In the genomic region with DNA sequence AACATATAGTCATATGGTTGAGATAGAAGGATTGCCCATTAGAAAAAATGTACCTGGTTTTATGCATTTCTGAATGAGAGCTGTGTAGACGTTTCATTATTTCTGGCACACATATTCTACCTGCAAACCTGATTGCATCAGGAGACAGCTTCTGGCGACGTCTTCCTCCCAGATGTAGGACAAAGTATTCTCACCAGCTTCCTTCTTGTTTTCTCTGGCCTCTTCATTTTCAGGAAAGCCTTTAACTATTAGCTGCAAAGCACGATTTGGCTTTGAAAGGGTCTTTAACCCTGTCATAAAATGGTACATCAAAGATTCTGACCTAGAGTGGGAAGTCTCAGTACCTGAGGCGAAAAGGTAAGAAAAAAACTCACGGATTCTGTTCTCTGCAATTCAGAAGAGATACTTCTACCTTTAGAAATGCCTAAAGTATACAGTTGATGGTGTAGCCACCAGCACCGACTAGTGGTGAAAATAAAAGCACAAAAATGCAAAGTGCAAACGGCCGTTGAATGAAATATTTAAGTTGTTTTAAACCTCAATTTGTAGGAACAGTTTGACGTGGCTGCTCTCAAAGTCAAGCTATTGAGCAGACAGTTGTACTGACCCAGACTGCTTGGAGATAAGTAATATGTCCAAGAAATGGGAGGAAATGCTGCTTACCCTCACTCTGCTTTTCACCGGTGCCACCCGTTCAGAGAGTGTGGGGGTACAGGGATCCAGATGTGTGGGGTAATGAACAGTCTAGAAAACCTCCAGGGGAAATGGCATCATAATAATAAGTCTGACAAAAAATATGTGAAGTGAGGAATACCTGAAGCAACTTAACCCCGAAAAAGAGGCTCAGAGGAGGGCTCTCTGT, we compare ENCODE assay signal across 8 cellular contexts. TPM values are rescaled to one million over a fixed set of nuclear protein-coding genes. Genes with fewer than 3 reads are reported as not detected.
DNase-seq lines count a peak whose midpoint lies in the region; ATAC-seq, FAIRE-seq and TF ChIP-seq lines count a peak whose summit lies in the region.

No MANE protein-coding gene starts in this region.

- no peak overlapping the region for H3K4me3 ChIP-seq in IMR-90 (ENCODE audit: insufficient read depth, low read depth, low read length)
- no peak overlapping the region for H3K4me3 ChIP-seq in H1 (ENCODE audit: extremely low read depth in 1 of 4, insufficient read depth in 2 of 4, low read depth in 3 of 4, low read length in 4 of 4)

- H3K9ac ChIP-seq in IMR-90 (ENCODE audit: low read depth, low read length) = no peak overlapping the region
- H3K9ac ChIP-seq in H1 (replicated peaks in 1 of 4; ENCODE audit: extremely low read depth in 1 of 4, low read depth in 3 of 4, low read length in 3 of 4) = no peak overlapping the region

- dilution Hi-C loops in IMR-90 (cut with HindIII; ENCODE audit: low sequenced_read_pairs, unreplicated experiment) = no loop called here

- BruUV-seq in IMR-90 (replicated peaks; lab: Mats Ljungman, UMichigan) = no TSS peak

- H3K23me2 ChIP-seq in H1 (ENCODE audit: low read depth, low read length) = no peaks in the 10 kb centered on the region

- whole genome bisulfite sequencing in IMR-90 (ENCODE audit: extremely low coverage in 2 of 2, insufficient read length in 1 of 2), 2 experiments = no CpG with 5 or more reads among the region's 13 CpGs
- WGBS in H1 (ENCODE audit: extremely low coverage in 1 of 2, insufficient coverage in 1 of 2, insufficient read length in 1 of 2, insufficient replicate concordance in 2 of 2, low coverage in 1 of 2, low lambda C conversion rate in 2 of 2, missing lambda C conversion rate in 1 of 2), 2 experiments = 64% methylated on average over 13 of the region's 13 CpGs; no CpG with 5 or more reads in 1 of the 2 experiments

- H3K79me1 ChIP-seq in IMR-90 (ENCODE audit: low read depth in 1 of 2, low read length in 2 of 2) = no peaks in the 10 kb centered on the region
- H3K79me1 ChIP-seq in H1 (ENCODE audit: low read depth, low read length) = no peaks in the 10 kb centered on the region

- no peak overlapping the region for H2BK120ac ChIP-seq in IMR-90 (ENCODE audit: low read depth, low read length)
- H2BK120ac ChIP-seq in H1 (replicated peaks; ENCODE audit: low read depth, low read length) = no peak overlapping the region

- H3K4ac ChIP-seq in IMR-90 (ENCODE audit: low read depth, low read length) = no peak overlapping the region
- no peak overlapping the region for H3K4ac ChIP-seq in H1 (replicated peaks; ENCODE audit: insufficient read length, low read depth, low read length)

- TF ChIP-seq POLR2A in IMR-90 (IDR thresholded peaks at IDR 0.05; ENCODE audit: low read depth, low read length) (no peak), H1 (IDR thresholded peaks at IDR 0.05; ENCODE audit: control extremely low read depth in 1 of 2, low read depth in 2 of 2, low read length in 2 of 2) (no peak)

- no peaks in the 10 kb centered on the region for H3K9me3 Mint-ChIP-seq in nephron

- no peaks in the 10 kb centered on the region for H3K79me2 ChIP-seq in H1 (ENCODE audit: control insufficient read depth in 1 of 2, insufficient read depth in 2 of 2, low read length in 2 of 2)

- in situ Hi-C loops in IMR-90 (cut with MboI; ENCODE audit: low sequenced_read_pairs) = loop anchor here (5.0 to 10.0 kb wide), 4 partner anchors 201 to 558 kb away; no protein-coding TSS in a partner anchor

- H3K27ac ChIP-seq in IMR-90 (ENCODE audit: insufficient read depth, low read length) (no peak overlapping the region), H1 (ENCODE audit: low read depth, low read length) (no peak overlapping the region)

- no peak overlapping the region for H4K91ac ChIP-seq in IMR-90 (ENCODE audit: insufficient read depth, low read depth, low read length)
- H4K91ac ChIP-seq in H1 (replicated peaks; ENCODE audit: insufficient read length, low read length) = no peak overlapping the region

- H2AK9ac ChIP-seq in IMR-90 (replicated peaks; ENCODE audit: low read depth, low read length, poor library complexity) = no peak overlapping the region

- no peaks in the 10 kb centered on the region for H3K9me1 ChIP-seq in IMR-90 (ENCODE audit: insufficient read depth, low read length)

- intact Hi-C loops in IMR-90 (cut with micrococcal nuclease) = loop anchor here (1.0 to 2.0 kb wide), 5 partner anchors 87 to 558 kb away; no protein-coding TSS in a partner anchor

- H4K8ac ChIP-seq in IMR-90 (ENCODE audit: low read depth in 2 of 2, low read length in 2 of 2) = no peak overlapping the region
- H4K8ac ChIP-seq in H1 (ENCODE audit: extremely low read depth, insufficient read depth, low read length) = no peak overlapping the region

- no peak overlapping the region for H2BK15ac ChIP-seq in IMR-90 (ENCODE audit: low read depth, low read length)
- no peak overlapping the region for H2BK15ac ChIP-seq in H1 (ENCODE audit: low read length)

- H4K5ac ChIP-seq in IMR-90 (ENCODE audit: low read depth, low read length) (no peak overlapping the region), H1 (ENCODE audit: insufficient read length, low read depth, low read length) (no peak overlapping the region)

- H3K27ac Mint-ChIP-seq in nephron = no peak overlapping the region

- no peak for FAIRE-seq in H1 (lab: Jason Lieb, UNC)

- POLR2A ChIA-PET in IMR-90 (lab: Charles Lee; ENCODE audit: unreplicated experiment) (interaction anchor here (0.6 kb wide), 1 partner anchor 12 kb away, joined by 6 read pairs; no protein-coding TSS in a partner anchor), H1 (lab: Charles Lee; ENCODE audit: partially characterized antibody) (no interaction called here)

- H3K36me3 ChIP-seq in IMR-90 (ENCODE audit: control insufficient read depth, insufficient read depth, low read length) (no peaks in the 10 kb centered on the region), H1 (ENCODE audit: control insufficient read depth in 2 of 4, insufficient read depth in 4 of 4, low read length in 3 of 4) (no peaks in the 10 kb centered on the region)

- H2BK20ac ChIP-seq in IMR-90 (ENCODE audit: low read depth, low read length) = no peak overlapping the region
- no peak overlapping the region for H2BK20ac ChIP-seq in H1 (ENCODE audit: low read length)

- H2AFZ ChIP-seq in IMR-90 (replicated peaks; ENCODE audit: low read length, poor library complexity) (no peak overlapping the region), H1 (ENCODE audit: low read length) (no peak overlapping the region)

- H3K18ac ChIP-seq in IMR-90 (ENCODE audit: low read depth, low read length) = no peak overlapping the region
- no peak overlapping the region for H3K18ac ChIP-seq in H1 (ENCODE audit: extremely low read depth, low read length)

- ATAC-seq in GM18867 (IDR thresholded peaks at IDR 0.05; ENCODE audit: unreplicated experiment) (peak; percentile 75), IMR-90 (ENCODE audit: low read depth) (peak; percentile 83)

- H3K4me2 ChIP-seq in IMR-90 (ENCODE audit: low read depth, low read length) = no peak overlapping the region
- no peak overlapping the region for H3K4me2 ChIP-seq in H1 (ENCODE audit: insufficient read depth in 1 of 2, low read depth in 2 of 2, low read length in 2 of 2)

- no peaks in the 10 kb centered on the region for H4K20me1 ChIP-seq in IMR-90 (ENCODE audit: insufficient read depth, low read length)
- H4K20me1 ChIP-seq in H1 (replicated peaks in 1 of 2; ENCODE audit: control insufficient read depth in 1 of 2, insufficient read depth in 2 of 2, low read length in 2 of 2) = no peaks in the 10 kb centered on the region

- H3K27me3 ChIP-seq in IMR-90 (ENCODE audit: control insufficient read depth, insufficient read depth, low read length) (peaks cover 3% of the 10 kb centered on the region; the same call in 1 of the 2 replicates), H1 (replicated peaks in 1 of 4; ENCODE audit: control insufficient read depth in 3 of 4, extremely low read depth in 1 of 4, insufficient read depth in 3 of 4, low read length in 3 of 4) (no peaks in the 10 kb centered on the region)

- H3K4me1 Mint-ChIP-seq in nephron = no peaks in the 10 kb centered on the region

- DNase-seq in AG09319 (ENCODE audit: extremely low read depth, low read depth) (no peak), IMR-90 (peak; percentile 39), H1 (ENCODE audit: low read depth in 1 of 2, low spot score in 2 of 2) (no peak), dedifferentiated amniotic fluid mesenchymal stem cell (ENCODE audit: extremely low spot score) (no peak), occipital lobe (lab: John Stamatoyannopoulos, UW) (no peak)
- DNase-seq in activated CD4-positive, alpha-beta T cell treated with anti-CD3 and anti-CD28 coated beads for 24 hours (ENCODE audit: low read depth in 2 of 2) = peak; percentile 15 to 35

- no peak for TF ChIP-seq EP300 in H1 (IDR thresholded peaks at IDR 0.05; ENCODE audit: borderline replicate concordance in 1 of 2, low read depth in 2 of 2, low read length in 2 of 2)

- H3K9me3 ChIP-seq in IMR-90 (ENCODE audit: control insufficient read depth, insufficient read depth, low read length) = no peaks in the 10 kb centered on the region
- no peaks in the 10 kb centered on the region; a peak in 1 of 4 replicates for H3K9me3 ChIP-seq in H1 (ENCODE audit: insufficient read depth in 2 of 2, low read depth in 1 of 2, low read length in 1 of 2)

- no peak overlapping the region for H3K56ac ChIP-seq in IMR-90 (ENCODE audit: extremely low read depth, insufficient read depth, low read length)
- H3K56ac ChIP-seq in H1 (replicated peaks; ENCODE audit: insufficient read length, low read depth, low read length) = no peak overlapping the region

- TF ChIP-seq CTCF in AG09319 (IDR thresholded peaks at IDR 0.05; ENCODE audit: low read depth, low read length) = peak; percentile 75
- peak; percentile 77 for TF ChIP-seq CTCF in IMR-90 (conservative IDR thresholded peaks at IDR 0.05; ENCODE audit: low read depth, low read length)
- TF ChIP-seq CTCF in H1 (IDR thresholded peaks at IDR 0.05; ENCODE audit: control extremely low read depth in 1 of 3, insufficient read depth in 1 of 3, low read depth in 1 of 3, low read length in 3 of 3) = peak in 2 of 3 experiments; percentile 65 to 69; a peak in 3 of 4 replicates
- TF ChIP-seq CTCF in nephron (IDR thresholded peaks at IDR 0.05; ENCODE audit: unreplicated experiment in 3 of 3) = peak; percentile 68 to 76 (median 74)

- H3K14ac ChIP-seq in IMR-90 (replicated peaks; ENCODE audit: low read depth, low read length) (no peak overlapping the region), H1 (ENCODE audit: insufficient read length) (no peak overlapping the region)

- TF ChIP-seq RAD21 in IMR-90 (IDR thresholded peaks at IDR 0.05; ENCODE audit: low read length) = peak; percentile 78
- peak; percentile 72 to 79 for TF ChIP-seq RAD21 in H1 (IDR thresholded peaks at IDR 0.05 in 1 of 2, conservative IDR thresholded peaks at IDR 0.05 in 1 of 2; ENCODE audit: low read depth in 2 of 2, low read length in 2 of 2)

- H3K27me3 Mint-ChIP-seq in nephron (ENCODE audit: low read depth) = no peaks in the 10 kb centered on the region

- no peak overlapping the region for H3K23ac ChIP-seq in IMR-90 (ENCODE audit: low read depth, low read length)
- no peak overlapping the region for H3K23ac ChIP-seq in H1 (ENCODE audit: insufficient read length)

- 0 out of 2 replicates have a peak, but pooled peaks cover 2% of the 10 kb centered on the region for H3K4me1 ChIP-seq in IMR-90 (ENCODE audit: control insufficient read depth, insufficient read depth, low read length)
- peaks cover 0 to 3% (median 0%) of the 10 kb centered on the region in 4 experiments; a peak in 1 of 7 replicates for H3K4me1 ChIP-seq in H1 (replicated peaks in 1 of 4; ENCODE audit: control insufficient read depth in 3 of 4, insufficient read depth in 4 of 4, low read length in 3 of 4)

- no peaks in the 10 kb centered on the region for H3K36me3 Mint-ChIP-seq in nephron (ENCODE audit: low read depth)

- H2AK5ac ChIP-seq in IMR-90 (ENCODE audit: low read depth, low read length) = no peak overlapping the region
- H2AK5ac ChIP-seq in H1 (ENCODE audit: low read depth, low read length) = no peak overlapping the region

- CTCF ChIA-PET in IMR-90 (lab: Yijun Ruan, JAX) (interaction anchor here (0.6 to 1.4 kb wide), 13 partner anchors 11 to 560 kb away, joined by 3 to 5 read pairs (median 3); a partner anchor contains a TSS), H1 (lab: Charles Lee; ENCODE audit: partially characterized antibody) (interaction anchor here (0.6 to 3.1 kb wide), 35 partner anchors 9 to 549 kb away, joined by 3 to 16 read pairs (median 4); a partner anchor contains a TSS)

- H2BK5ac ChIP-seq in IMR-90 (ENCODE audit: low read depth, low read length, poor library complexity, severe bottlenecking) = no peak overlapping the region
- no peak overlapping the region for H2BK5ac ChIP-seq in H1 (ENCODE audit: low read depth, low read length)

- no peak overlapping the region for H2BK12ac ChIP-seq in H1 (ENCODE audit: low read depth, low read length)

- no peak overlapping the region for H3K4me3 Mint-ChIP-seq in nephron

RNA-seq across cellular contexts. Expression of a gene that starts 20.2 kb away (rescaled TPM):
- total RNA-seq in IMR-90 (2012; rRNA removed) (not detected in 2 replicates), occipital lobe (0.16 TPM)
- polyA plus RNA-seq in IMR-90 (2012; rRNA removed) (not detected in 2 replicates), H1 (2011; rRNA removed) (not detected in 2 replicates)
- not detected in 2 replicates for polyA plus RNA-seq in IMR-90 (2012; cell fraction: cytosol; rRNA removed)
- 0.03 TPM in 1 of 2 replicates, not detected in the other for polyA plus RNA-seq in IMR-90 (2012; cell fraction: nucleus; rRNA removed; ENCODE audit: low replicate concordance)
- total RNA-seq in H1 (2021; fragmentation: NEBNext Ultra II Directional; extraction: Animal tissue kit (Norgen Biotek cat#: 25700)) = not detected in 2 replicates
- polyA plus RNA-seq in H1 (2011; cell fraction: cytosol; rRNA removed) = not detected
- not detected for polyA plus RNA-seq in H1 (2011; cell fraction: nucleus; rRNA removed)
- 0.05 TPM in 1 of 4 replicates, not detected in the others for polyA plus RNA-seq in H1 (2012, experiment 1 of 2)
- not detected for polyA plus RNA-seq in H1 (2012, experiment 2 of 2)
- polyA plus RNA-seq in H1 (2013, experiment 1 of 2) = not detected
- polyA plus RNA-seq in H1 (2013, experiment 2 of 2) = not detected
- polyA minus RNA-seq in H1 (2011; rRNA and poly(A)+ RNA removed) = not detected in 2 replicates
- polyA minus RNA-seq in H1 (2011; cell fraction: cytosol; rRNA and poly(A)+ RNA removed) = not detected
- polyA minus RNA-seq in H1 (2011; cell fraction: nucleus; rRNA and poly(A)+ RNA removed) = not detected

RNA-seq across cellular contexts. Expression of a gene that starts 29.8 kb away (rescaled TPM):
- total RNA-seq in IMR-90 (2012; rRNA removed) = not detected in 2 replicates
- polyA plus RNA-seq in IMR-90 (2012; rRNA removed) = not detected in 2 replicates
- polyA plus RNA-seq in IMR-90 (2012; cell fraction: cytosol; rRNA removed) = not detected in 2 replicates
- polyA plus RNA-seq in IMR-90 (2012; cell fraction: nucleus; rRNA removed; ENCODE audit: low replicate concordance) = not detected in 2 replicates
- total RNA-seq in H1 (2021; fragmentation: NEBNext Ultra II Directional; extraction: Animal tissue kit (Norgen Biotek cat#: 25700)) = not detected in 2 replicates
- not detected in 2 replicates for polyA plus RNA-seq in H1 (2011; rRNA removed)
- not detected for polyA plus RNA-seq in H1 (2011; cell fraction: cytosol; rRNA removed)
- not detected for polyA plus RNA-seq in H1 (2011; cell fraction: nucleus; rRNA removed)
- polyA plus RNA-seq in H1 (2012, experiment 1 of 2) = not detected in 4 replicates
- not detected for polyA plus RNA-seq in H1 (2012, experiment 2 of 2)
- not detected for polyA plus RNA-seq in H1 (2013, experiment 1 of 2)
- polyA plus RNA-seq in H1 (2013, experiment 2 of 2) = not detected
- polyA minus RNA-seq in H1 (2011; rRNA and poly(A)+ RNA removed) = not detected in 2 replicates
- not detected for polyA minus RNA-seq in H1 (2011; cell fraction: cytosol; rRNA and poly(A)+ RNA removed)
- polyA minus RNA-seq in H1 (2011; cell fraction: nucleus; rRNA and poly(A)+ RNA removed) = not detected
- total RNA-seq in occipital lobe = 0.62 TPM

Comparison
In these comparisons a context has a peak if more than half of its experiments do, and no peak if none do; other contexts are left out.
1. DNase-seq: peak in IMR-90 (single experiment) and activated CD4-positive, alpha-beta T cell treated with anti-CD3 and anti-CD28 coated beads for 24 hours (2 of 2); none in AG09319 (single experiment), H1 (0 of 2), dedifferentiated amniotic fluid mesenchymal stem cell (single experiment) and occipital lobe (single experiment).
2. Peak in every context shown above with its lines, with median percentiles within 50 percentile points of each other: CTCF ChIP-seq.